Comparison of ENCODE assay signal across 2 cellular contexts in the genomic region with DNA sequence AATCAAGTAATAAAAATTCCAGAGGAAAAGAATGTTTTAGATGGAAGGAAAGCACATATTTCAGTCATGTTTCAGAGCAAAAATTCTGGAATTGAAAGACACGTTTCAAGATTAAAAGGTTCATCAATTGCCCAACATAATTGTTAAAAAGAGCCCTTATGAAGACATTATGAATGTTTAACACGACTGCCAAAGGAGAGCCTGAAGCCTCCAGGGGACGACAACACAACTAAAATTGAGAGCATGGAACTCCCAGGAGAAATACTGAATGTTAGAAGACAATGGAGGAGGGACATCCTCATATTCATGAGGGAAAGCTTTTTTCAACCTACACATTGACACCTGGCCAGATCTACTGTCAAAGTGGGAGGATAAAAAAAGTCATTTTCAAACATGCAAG.
TF ChIP-seq lines count a peak whose summit lies in the region.

No MANE protein-coding gene starts in this region.

TF ChIP-seq in HCT116, 20 proteins besides CTCF, POLR2A, EP300 and RAD21:
- TF ChIP-seq SP1 (IDR thresholded peaks at IDR 0.05; ENCODE audit: low read depth): no peak
- TF ChIP-seq, protein P1, sequence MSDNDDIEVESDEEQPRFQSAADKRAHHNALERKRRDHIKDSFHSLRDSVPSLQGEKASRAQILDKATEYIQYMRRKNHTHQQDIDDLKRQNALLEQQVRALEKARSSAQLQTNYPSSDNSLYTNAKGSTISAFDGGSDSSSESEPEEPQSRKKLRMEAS (IDR thresholded peaks at IDR 0.05): no peak
- TF ChIP-seq, protein P2, sequence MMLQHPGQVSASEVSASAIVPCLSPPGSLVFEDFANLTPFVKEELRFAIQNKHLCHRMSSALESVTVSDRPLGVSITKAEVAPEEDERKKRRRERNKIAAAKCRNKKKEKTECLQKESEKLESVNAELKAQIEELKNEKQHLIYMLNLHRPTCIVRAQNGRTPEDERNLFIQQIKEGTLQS (IDR thresholded peaks at IDR 0.05): no peak
- TF ChIP-seq CBX3 (IDR thresholded peaks at IDR 0.05; ENCODE audit: low read depth): no peak

TF ChIP-seq in SK-N-SH, 30 proteins besides CTCF, POLR2A, EP300 and RAD21:
- peak; percentile 55 for TF ChIP-seq SMC3 (IDR thresholded peaks at IDR 0.05; ENCODE audit: low read depth, low read length)
- no peak for TF ChIP-seq RXRA (IDR thresholded peaks at IDR 0.05; ENCODE audit: borderline replicate concordance, low read depth)
- TF ChIP-seq TEAD4 (IDR thresholded peaks at IDR 0.05; ENCODE audit: borderline replicate concordance, insufficient read depth): no peak
- TF ChIP-seq, protein P3, sequence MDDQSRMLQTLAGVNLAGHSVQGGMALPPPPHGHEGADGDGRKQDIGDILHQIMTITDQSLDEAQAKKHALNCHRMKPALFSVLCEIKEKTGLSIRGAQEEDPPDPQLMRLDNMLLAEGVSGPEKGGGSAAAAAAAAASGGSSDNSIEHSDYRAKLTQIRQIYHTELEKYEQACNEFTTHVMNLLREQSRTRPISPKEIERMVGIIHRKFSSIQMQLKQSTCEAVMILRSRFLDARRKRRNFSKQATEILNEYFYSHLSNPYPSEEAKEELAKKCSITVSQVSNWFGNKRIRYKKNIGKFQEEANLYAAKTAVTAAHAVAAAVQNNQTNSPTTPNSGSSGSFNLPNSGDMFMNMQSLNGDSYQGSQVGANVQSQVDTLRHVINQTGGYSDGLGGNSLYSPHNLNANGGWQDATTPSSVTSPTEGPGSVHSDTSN (IDR thresholded peaks at IDR 0.05): no peak
